ENCODE assay signal across 8 cellular contexts in the genomic region with DNA sequence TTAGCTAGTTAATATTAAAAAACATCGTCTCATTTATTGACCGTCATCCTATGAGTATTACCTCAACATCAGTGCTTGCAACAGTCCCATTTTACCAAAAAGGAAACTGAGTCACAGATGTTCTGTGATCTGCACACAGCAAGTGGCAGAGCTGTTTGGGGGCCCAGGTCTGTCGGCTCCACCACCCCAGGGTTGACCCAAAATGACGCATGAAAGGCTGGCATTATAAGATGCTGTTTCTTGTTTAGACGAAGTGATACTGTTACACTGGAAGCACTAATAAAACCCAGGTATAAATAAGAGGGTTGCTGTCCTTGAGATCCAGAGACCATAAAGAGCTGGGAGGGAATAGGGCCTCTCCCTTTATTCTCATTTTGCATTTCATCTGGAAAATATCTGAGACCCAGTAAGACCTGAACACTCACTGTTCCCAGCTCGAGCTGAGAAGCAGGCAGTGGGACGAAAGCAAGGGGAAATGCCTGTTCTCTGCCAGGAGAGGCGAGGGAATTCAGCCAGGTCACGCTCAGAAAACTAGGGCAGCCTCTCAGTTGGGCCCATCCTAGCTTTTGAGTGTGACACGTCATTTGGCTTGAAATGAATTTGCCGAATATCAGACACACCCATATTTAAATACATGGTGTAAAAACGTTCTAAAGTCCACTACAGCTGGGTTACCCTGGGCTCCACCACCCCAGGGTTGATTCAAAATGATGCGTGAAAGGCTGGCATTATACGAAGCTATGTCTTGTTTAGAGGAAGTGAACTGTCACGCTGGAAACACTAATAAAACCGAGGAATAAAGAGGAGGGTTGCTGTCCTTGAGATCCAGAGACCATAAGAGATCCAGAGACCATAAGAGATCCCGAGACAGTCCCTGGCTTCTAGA. TPM values are rescaled to one million over a fixed set of nuclear protein-coding genes. Genes with fewer than 3 reads are reported as not detected.
DNase-seq lines count a peak whose midpoint lies in the region; ATAC-seq lines count a peak whose summit lies in the region.

No MANE protein-coding gene starts in this region.

- H4K20me1 ChIP-seq in BLaER1: peaks cover 24% of the 10 kb centered on the region; the same call in 1 of the 2 replicates

- H2BK120ac ChIP-seq in mesendoderm (ENCODE audit: low read depth, low read length): no peak overlapping the region

- no peak overlapping the region for H2BK15ac ChIP-seq in mesendoderm (replicated peaks; ENCODE audit: low read depth)

- no peak for ATAC-seq in GM18517 (IDR thresholded peaks at IDR 0.05; ENCODE audit: unreplicated experiment)
- no peak for ATAC-seq in HG02623 (IDR thresholded peaks at IDR 0.05; ENCODE audit: unreplicated experiment)
- no peak for ATAC-seq in GM19467 (IDR thresholded peaks at IDR 0.05; ENCODE audit: unreplicated experiment)

- H3K4me2 ChIP-seq in BLaER1 (peak overlapping the region; percentile 92), mesendoderm (ENCODE audit: low read length) (no peak overlapping the region)

- H3K4me3 ChIP-seq in BLaER1 (peak overlapping the region; percentile 85), HUES64 (ENCODE audit: low read length) (peak overlapping the region; percentile 86), mesendoderm (ENCODE audit: low read length) (no peak overlapping the region)

- H3K27me3 ChIP-seq in BLaER1: no peaks in the 10 kb centered on the region
- no peaks in the 10 kb centered on the region for H3K27me3 ChIP-seq in HUES64 (ENCODE audit: insufficient read depth, low read length)
- no peaks in the 10 kb centered on the region for H3K27me3 ChIP-seq in mesendoderm (ENCODE audit: insufficient read depth, low read length, poor library complexity)

- no peak overlapping the region for H4K8ac ChIP-seq in mesendoderm (ENCODE audit: low read depth, low read length)

- H3K9me3 ChIP-seq in BLaER1 (peaks cover 4% of the 10 kb centered on the region; the same call in 1 of the 2 replicates), HUES64 (ENCODE audit: insufficient read depth, low read depth, low read length) (no peaks in the 10 kb centered on the region)

- H3K4ac ChIP-seq in mesendoderm (ENCODE audit: low read depth, low read length): no peak overlapping the region

- H3K56ac ChIP-seq in mesendoderm (ENCODE audit: low read length): peak overlapping the region; percentile 93

- no peaks in the 10 kb centered on the region for H3K79me2 ChIP-seq in mesendoderm (ENCODE audit: control insufficient read depth, insufficient read depth, low read length)

- H3K4me1 ChIP-seq in BLaER1: peaks cover 61% of the 10 kb centered on the region
- peaks cover 24% of the 10 kb centered on the region for H3K4me1 ChIP-seq in HUES64 (ENCODE audit: insufficient read depth, low read length)
- H3K4me1 ChIP-seq in mesendoderm (ENCODE audit: control insufficient read depth, low read depth, low read length): peaks cover 2% of the 10 kb centered on the region

- H3K36me3 ChIP-seq in BLaER1 (peaks cover 27% of the 10 kb centered on the region), HUES64 (ENCODE audit: insufficient read depth, low read length) (peaks cover 25% of the 10 kb centered on the region), mesendoderm (ENCODE audit: control insufficient read depth, insufficient read depth, low read length) (peaks cover 3% of the 10 kb centered on the region)

- DNase-seq in cerebellum (ENCODE audit: low spot score) (peak; percentile 88), mesendoderm (no peak), superior temporal gyrus (ENCODE audit: extremely low spot score) (no peak)

- H3K9ac ChIP-seq in BLaER1 (peak overlapping the region; percentile 87), HUES64 (ENCODE audit: low read depth, low read length) (no peak overlapping the region), mesendoderm (ENCODE audit: low read length) (peak overlapping the region; percentile 78)

- no peak overlapping the region for H4K5ac ChIP-seq in mesendoderm (ENCODE audit: low read length)

- no peaks in the 10 kb centered on the region for H3K79me1 ChIP-seq in mesendoderm (ENCODE audit: low read length)

- 75% methylated on average over 17 of the region's 17 CpGs for WGBS in HUES64
- WGBS in mesendoderm (ENCODE audit: extremely low coverage, insufficient coverage, low lambda C conversion rate): no CpG with 5 or more reads among the region's 17 CpGs

- H2AK5ac ChIP-seq in mesendoderm (ENCODE audit: low read length): no peak overlapping the region

- H2BK5ac ChIP-seq in mesendoderm (ENCODE audit: low read length): no peak overlapping the region

- H3K18ac ChIP-seq in mesendoderm (ENCODE audit: low read length): no peak overlapping the region

- H3K27ac ChIP-seq in BLaER1: peak overlapping the region; percentile 100
- no peak overlapping the region; the same call in 1 of the 2 replicates for H3K27ac ChIP-seq in HUES64 (ENCODE audit: low read depth, low read length)
- no peak overlapping the region for H3K27ac ChIP-seq in mesendoderm (ENCODE audit: low read depth, low read length)

- H3K23ac ChIP-seq in mesendoderm (ENCODE audit: low read length): no peak overlapping the region

RNA-seq across cellular contexts. Expression of a gene that starts 1.4 kb away (rescaled TPM):
- polyA plus RNA-seq in HUES64 (2013, experiment 1 of 2): 29.6 TPM
- 32.2 TPM for polyA plus RNA-seq in HUES64 (2013, experiment 2 of 2)
- total RNA-seq in cerebellum: 23.7 TPM
- 17.0 TPM for polyA plus RNA-seq in mesendoderm (2013, experiment 1 of 2)
- 18.8 TPM for polyA plus RNA-seq in mesendoderm (2013, experiment 2 of 2)

RNA-seq across cellular contexts. Expression of a gene that starts 16.4 kb away (rescaled TPM):
- 7.9 TPM for polyA plus RNA-seq in HUES64 (2013, experiment 1 of 2)
- 8.2 TPM for polyA plus RNA-seq in HUES64 (2013, experiment 2 of 2)
- 6.4 TPM for total RNA-seq in cerebellum
- 5.7 TPM for polyA plus RNA-seq in mesendoderm (2013, experiment 1 of 2)
- 5.5 TPM for polyA plus RNA-seq in mesendoderm (2013, experiment 2 of 2)

RNA-seq across cellular contexts. Expression of a gene that starts 16.5 kb away (rescaled TPM):
- polyA plus RNA-seq in HUES64 (2013, experiment 1 of 2): 0.65 TPM
- polyA plus RNA-seq in HUES64 (2013, experiment 2 of 2): 1.6 TPM
- 14.5 TPM for total RNA-seq in cerebellum
- polyA plus RNA-seq in mesendoderm (2013, experiment 1 of 2): 0.29 TPM
- 0.29 TPM for polyA plus RNA-seq in mesendoderm (2013, experiment 2 of 2)

RNA-seq across cellular contexts. Expression of a gene that starts 26.1 kb away (rescaled TPM):
- polyA plus RNA-seq in HUES64 (2013, experiment 1 of 2): 13.8 TPM
- polyA plus RNA-seq in HUES64 (2013, experiment 2 of 2): 12.9 TPM
- total RNA-seq in cerebellum: 9.8 TPM
- 12.4 TPM for polyA plus RNA-seq in mesendoderm (2013, experiment 1 of 2)
- 12.1 TPM for polyA plus RNA-seq in mesendoderm (2013, experiment 2 of 2)
